Comparison of ENCODE assay signal across 10 cellular contexts in genomic region chr5:171927345-171927941, GRCh38.
DNase-seq lines count a peak whose midpoint lies in the region; ATAC-seq, FAIRE-seq and TF ChIP-seq lines count a peak whose summit lies in the region.
"Had no signal": no experiment of that assay in that cellular context is flagged by ENCODE, and none has a peak within 500 bp of the region (broad histone marks: within the 10 kb centered on the region; RNA-seq: fewer than 3 reads in every experiment).

No MANE protein-coding gene starts in this region.

- no peaks in the 10 kb centered on the region for H3K27me3 Mint-ChIP-seq in neural crest cell (ENCODE audit: low read depth)
- H3K27me3 Mint-ChIP-seq in activated T-cell treated with anti-CD3 and anti-CD28 coated beads, Interleukin-2, amount 50 U/mL, for 72 hours (ENCODE audit: low read depth): no peaks in the 10 kb centered on the region
- no peaks in the 10 kb centered on the region for H3K27me3 Mint-ChIP-seq in activated CD8-positive, alpha-beta memory T cell treated with anti-CD3 and anti-CD28 coated beads, Interleukin-2, amount 10 ng/mL, durations not matched to agents 7 days and 5 days

- no peak for DNase-seq in LNCaP clone FGC (ENCODE audit: low read depth)
- no peak for DNase-seq in bronchial epithelial cell (ENCODE audit: low read depth)
- no peak for DNase-seq in neural crest cell (ENCODE audit: low read depth, low spot score)
- DNase-seq in medulla oblongata (ENCODE audit: extremely low spot score): no peak
- DNase-seq in activated T-cell treated with anti-CD3 and anti-CD28 coated beads, Interleukin-2, amount 50 U/mL, for 72 hours: no peak
- no peak for DNase-seq in activated CD8-positive, alpha-beta memory T cell treated with anti-CD3 and anti-CD28 coated beads, Interleukin-2, amount 10 ng/mL, durations not matched to agents 7 days and 5 days
- DNase-seq: heart left ventricle, SW 1271 had no signal

- TF ChIP-seq CTCF in LNCaP clone FGC (IDR thresholded peaks at IDR 0.05; ENCODE audit: control insufficient read depth, extremely low read depth, insufficient read depth): 0 out of 2 replicates have a peak, but pooled peaks have one; percentile 11
- peak; percentile 33 for TF ChIP-seq CTCF in bronchial epithelial cell (IDR thresholded peaks at IDR 0.05; ENCODE audit: insufficient read depth, low read length, severe bottlenecking)
- TF ChIP-seq CTCF in neural crest cell (conservative IDR thresholded peaks at IDR 0.05): peak; percentile 57

- peaks cover 4% of the 10 kb centered on the region for H3K4me1 Mint-ChIP-seq in neural crest cell
- peaks cover 65% of the 10 kb centered on the region for H3K4me1 Mint-ChIP-seq in activated T-cell treated with anti-CD3 and anti-CD28 coated beads, Interleukin-2, amount 50 U/mL, for 72 hours (ENCODE audit: low read depth)
- peaks cover 11% of the 10 kb centered on the region for H3K4me1 Mint-ChIP-seq in activated CD8-positive, alpha-beta memory T cell treated with anti-CD3 and anti-CD28 coated beads, Interleukin-2, amount 10 ng/mL, durations not matched to agents 7 days and 5 days

- peaks cover 7% of the 10 kb centered on the region for H3K9me3 Mint-ChIP-seq in neural crest cell
- H3K9me3 Mint-ChIP-seq in activated T-cell treated with anti-CD3 and anti-CD28 coated beads, Interleukin-2, amount 50 U/mL, for 72 hours: no peaks in the 10 kb centered on the region
- no peaks in the 10 kb centered on the region for H3K9me3 Mint-ChIP-seq in activated CD8-positive, alpha-beta memory T cell treated with anti-CD3 and anti-CD28 coated beads, Interleukin-2, amount 10 ng/mL, durations not matched to agents 7 days and 5 days (ENCODE audit: low read depth)

- H3K4me3 ChIP-seq in LNCaP clone FGC (ENCODE audit: low read depth, low read length): no peak overlapping the region
- no peak overlapping the region for H3K4me3 ChIP-seq in bronchial epithelial cell (ENCODE audit: low read depth, low read length)
- H3K4me3 ChIP-seq: heart left ventricle had no signal

- H3K27ac Mint-ChIP-seq in neural crest cell (ENCODE audit: unreplicated experiment): no peak overlapping the region
- H3K27ac Mint-ChIP-seq in activated T-cell treated with anti-CD3 and anti-CD28 coated beads, Interleukin-2, amount 50 U/mL, for 72 hours: no peak overlapping the region
- H3K27ac Mint-ChIP-seq in activated CD8-positive, alpha-beta memory T cell treated with anti-CD3 and anti-CD28 coated beads, Interleukin-2, amount 10 ng/mL, durations not matched to agents 7 days and 5 days: no peak overlapping the region

- H3K36me3 ChIP-seq in bronchial epithelial cell (ENCODE audit: control insufficient read depth, insufficient read depth, low read length): no peaks in the 10 kb centered on the region
- H3K36me3 ChIP-seq: heart left ventricle had no signal

- CTCF ChIA-PET in activated CD8-positive, alpha-beta memory T cell treated with anti-CD3 and anti-CD28 coated beads, Interleukin-2, amount 10 ng/mL, durations not matched to agents 7 days and 5 days (lab: Charles Lee): interaction anchor here (1.0 kb wide), 1 partner anchor 15 kb away, joined by 3 read pairs; no protein-coding TSS in a partner anchor

- H3K4me3 Mint-ChIP-seq in neural crest cell: no peak overlapping the region
- H3K4me3 Mint-ChIP-seq in activated T-cell treated with anti-CD3 and anti-CD28 coated beads, Interleukin-2, amount 50 U/mL, for 72 hours: no peak overlapping the region
- no peak overlapping the region for H3K4me3 Mint-ChIP-seq in activated CD8-positive, alpha-beta memory T cell treated with anti-CD3 and anti-CD28 coated beads, Interleukin-2, amount 10 ng/mL, durations not matched to agents 7 days and 5 days

- no peaks in the 10 kb centered on the region for H3K27me3 ChIP-seq in bronchial epithelial cell (ENCODE audit: control insufficient read depth, insufficient read depth, low read length)
- H3K27me3 ChIP-seq: heart left ventricle had no signal

- H3K36me3 Mint-ChIP-seq in neural crest cell (ENCODE audit: low read depth): peaks cover 28% of the 10 kb centered on the region
- H3K36me3 Mint-ChIP-seq in activated T-cell treated with anti-CD3 and anti-CD28 coated beads, Interleukin-2, amount 50 U/mL, for 72 hours (ENCODE audit: insufficient read depth in 2 of 2): peaks cover 1 to 9% of the 10 kb centered on the region in 2 donors
- peaks cover 21% of the 10 kb centered on the region for H3K36me3 Mint-ChIP-seq in activated CD8-positive, alpha-beta memory T cell treated with anti-CD3 and anti-CD28 coated beads, Interleukin-2, amount 10 ng/mL, durations not matched to agents 7 days and 5 days

- FAIRE-seq in G401.6 (lab: Jason Lieb, UNC) (peak; percentile 89), bronchial epithelial cell (lab: Jason Lieb, UNC) (no peak)

- no peak for ATAC-seq in HG02885 (IDR thresholded peaks at IDR 0.05; ENCODE audit: poor library complexity, unreplicated experiment)
- no peak for ATAC-seq in activated T-cell treated with anti-CD3 and anti-CD28 coated beads, Interleukin-2, amount 50 U/mL, for 72 hours (replicated peaks in 1 of 2)
- ATAC-seq in activated CD8-positive, alpha-beta memory T cell treated with anti-CD3 and anti-CD28 coated beads, Interleukin-2, amount 10 ng/mL, durations not matched to agents 7 days and 5 days: no peak
- ATAC-seq: heart left ventricle had no signal
